Comparison of ENCODE assay signal across 8 cellular contexts in genomic region chr9:71604197-71605063, GRCh38.
DNase-seq lines count a peak whose midpoint lies in the region; ATAC-seq and TF ChIP-seq lines count a peak whose summit lies in the region.

No MANE protein-coding gene starts in this region.

- H3K36me3 ChIP-seq in Peyer's patch (no peaks in the 10 kb centered on the region), ovary (no peaks in the 10 kb centered on the region), transverse colon (no peaks in the 10 kb centered on the region)

- DNase-seq in CMK (ENCODE audit: low read depth) (peak; percentile 9), HT-29 (ENCODE audit: low spot score) (peak; percentile 87), Peyer's patch (peak; percentile 77 to 90 (median 78)), foreskin keratinocyte (peak in 1 of 2 donors; percentile 42), ovary (peak; percentile 51 to 68 (median 59)), transverse colon (peak; percentile 81)
- DNase-seq in activated T-helper 1 cell treated with anti-CD3 and anti-CD28 coated beads, Interleukin-2, amount 50 U/mL, for 16 hours (ENCODE audit: low read depth in 1 of 2, low spot score in 1 of 2): peak; percentile 64 to 65

- H3K4me3 ChIP-seq in Peyer's patch (no peak overlapping the region), ovary (no peak overlapping the region), transverse colon (no peak overlapping the region)

- TF ChIP-seq POLR2A in Peyer's patch (IDR thresholded peaks at IDR 0.05) (no peak), ovary (IDR thresholded peaks at IDR 0.05) (no peak), transverse colon (IDR thresholded peaks at IDR 0.05) (no peak)

- H3K4me1 ChIP-seq in Peyer's patch (no peaks in the 10 kb centered on the region), foreskin keratinocyte (peaks cover 3% of the 10 kb centered on the region), ovary (ENCODE audit: insufficient read depth) (peaks cover 4% of the 10 kb centered on the region), transverse colon (no peaks in the 10 kb centered on the region)

- no peaks in the 10 kb centered on the region for H3K9me3 ChIP-seq in Peyer's patch
- no peaks in the 10 kb centered on the region for H3K9me3 ChIP-seq in ovary
- no peaks in the 10 kb centered on the region for H3K9me3 ChIP-seq in transverse colon

- TF ChIP-seq CTCF in Peyer's patch (IDR thresholded peaks at IDR 0.05): peak in 5 of 6 experiments; percentile 71 to 82 (median 76)
- TF ChIP-seq CTCF in foreskin keratinocyte (conservative IDR thresholded peaks at IDR 0.05): peak; percentile 84
- TF ChIP-seq CTCF in ovary (IDR thresholded peaks at IDR 0.05): peak in 2 of 3 donors; percentile 25 to 31
- TF ChIP-seq CTCF in transverse colon (IDR thresholded peaks at IDR 0.05): peak; percentile 72 to 81 (median 77)

- WGBS in ovary, 3 donors: 65 to 68% (median 65%) methylated on average over 5 of the region's 5 CpGs
- WGBS in transverse colon (ENCODE audit: low coverage in 1 of 2), 2 donors: 60 to 61% methylated on average over 5 of the region's 5 CpGs

- intact Hi-C loops in ovary (cut with DNase I) (loop anchor here in 1 of 4 donors (10.0 kb wide), 1 partner anchor 220 kb away; no protein-coding TSS in a partner anchor), transverse colon (cut with DNase I; ENCODE audit: low total_unique reads) (loop anchor here (10.0 kb wide), 1 partner anchor 160 kb away; the partner anchor contains the start of gene CEMIP2)

- H3K27me3 ChIP-seq in Peyer's patch: no peaks in the 10 kb centered on the region
- H3K27me3 ChIP-seq in foreskin keratinocyte: no peaks in the 10 kb centered on the region
- no peaks in the 10 kb centered on the region for H3K27me3 ChIP-seq in ovary
- no peaks in the 10 kb centered on the region for H3K27me3 ChIP-seq in transverse colon

- ATAC-seq in GM19467 (IDR thresholded peaks at IDR 0.05; ENCODE audit: unreplicated experiment) (peak; percentile 92), foreskin keratinocyte (peak; percentile 79)

- in situ Hi-C loops in transverse colon (cut with MboI; ENCODE audit: low pct_ligation_motif_present in 1 of 4, low pct_unique_long_range_greater_than_20kb in 1 of 4, low sequenced_read_pairs in 3 of 4): loop anchor here (10.0 to 25.0 kb wide), 3 partner anchors 158 to 408 kb away; partner anchors contain the start of gene CEMIP2 (in 1 of the 4)

- TF ChIP-seq EP300 in ovary (IDR thresholded peaks at IDR 0.05) (no peak), transverse colon (IDR thresholded peaks at IDR 0.05; ENCODE audit: low read depth) (no peak)

- H3K27ac ChIP-seq in Peyer's patch (no peak overlapping the region), foreskin keratinocyte (no peak overlapping the region), ovary (no peak overlapping the region), transverse colon (no peak overlapping the region)

Comparison
In these comparisons a context has a peak if more than half of its experiments do, and no peak if none do; other contexts are left out.
1. CTCF ChIP-seq: peak in every context shown above with its lines; median percentile 84 in foreskin keratinocyte; 77 in transverse colon; 76 in Peyer's patch; 28 in ovary.